Comparison of ENCODE assay signal across 10 cellular contexts in genomic region chr18:13269599-13270011, GRCh38. TPM values are rescaled to one million over a fixed set of nuclear protein-coding genes. Genes with fewer than 3 reads are reported as not detected.
A peak's percentile ranks its signal among the peaks of the same experiment; 100 is the strongest.
DNase-seq lines count a peak whose midpoint lies in the region; TF ChIP-seq lines count a peak whose summit lies in the region.
"Had no signal": no experiment of that assay in that cellular context is flagged by ENCODE, and none has a peak within 500 bp of the region (broad histone marks: within the 10 kb centered on the region; RNA-seq: fewer than 3 reads in every experiment).

No MANE protein-coding gene starts in this region.

- H3K4me3 ChIP-seq in subcutaneous abdominal adipose tissue (ENCODE audit: low read depth in 1 of 5, low read length in 5 of 5) = no peak overlapping the region
- no peak overlapping the region for H3K4me3 ChIP-seq in brain microvascular endothelial cell (ENCODE audit: low read depth, low read length)
- H3K4me3 ChIP-seq: tibial nerve had no signal

- TF ChIP-seq CTCF in brain microvascular endothelial cell (IDR thresholded peaks at IDR 0.05; ENCODE audit: low read depth, low read length, missing control alignments) = no peak

- in situ Hi-C loops in brain microvascular endothelial cell (cut with HindIII; ENCODE audit: low pct_ligation_motif_present, low sequenced_read_pairs) = no loop called here

- no peaks in the 10 kb centered on the region for H3K9me3 Mint-ChIP-seq in activated naive CD8-positive, alpha-beta T cell treated with anti-CD3 and anti-CD28 coated beads for 36 hours
- H3K9me3 Mint-ChIP-seq: natural killer cell had no signal

- peaks cover 24 to 67% (median 59%) of the 10 kb centered on the region in 5 donors for H3K4me1 ChIP-seq in subcutaneous abdominal adipose tissue (ENCODE audit: control insufficient read depth in 5 of 5, insufficient read depth in 5 of 5, low read length in 5 of 5)

- H3K9ac ChIP-seq in subcutaneous abdominal adipose tissue (ENCODE audit: low read length in 5 of 5) = no peak overlapping the region

- H3K36me3 ChIP-seq in subcutaneous abdominal adipose tissue (ENCODE audit: control insufficient read depth in 5 of 5, insufficient read depth in 5 of 5, low read length in 5 of 5) (no peaks in the 10 kb centered on the region), brain microvascular endothelial cell (replicated peaks) (no peaks in the 10 kb centered on the region)
- H3K36me3 ChIP-seq: tibial nerve had no signal

- peaks cover 73% of the 10 kb centered on the region for H3K4me1 Mint-ChIP-seq in activated naive CD8-positive, alpha-beta T cell treated with anti-CD3 and anti-CD28 coated beads for 36 hours
- H3K4me1 Mint-ChIP-seq: natural killer cell had no signal

- peak; percentile 43 to 57 for DNase-seq in activated CD4-positive, alpha-beta T cell treated with anti-CD3 and anti-CD28 coated beads, Interleukin-2, amount 50 U/mL, for 48 hours
- no peak for DNase-seq in activated CD4-positive, alpha-beta T cell treated with anti-CD3 and anti-CD28 coated beads for 1 hour
- DNase-seq in activated naive CD8-positive, alpha-beta T cell treated with anti-CD3 and anti-CD28 coated beads for 36 hours = no peak
- DNase-seq in left kidney (ENCODE audit: low read depth, low spot score) = peak; percentile 64
- DNase-seq in RPMI8226 = no peak
- no peak for DNase-seq in NCI-H2107 (lab: John Stamatoyannopoulos, UW)
- no peak for DNase-seq in brain microvascular endothelial cell
- DNase-seq: natural killer cell had no signal

- no peaks in the 10 kb centered on the region for H3K27me3 Mint-ChIP-seq in activated naive CD8-positive, alpha-beta T cell treated with anti-CD3 and anti-CD28 coated beads for 36 hours

- H3K27me3 ChIP-seq in subcutaneous abdominal adipose tissue (ENCODE audit: control insufficient read depth in 5 of 5, insufficient read depth in 4 of 5, low read length in 5 of 5) = no peaks in the 10 kb centered on the region
- no peaks in the 10 kb centered on the region for H3K27me3 ChIP-seq in brain microvascular endothelial cell (replicated peaks)
- H3K27me3 ChIP-seq: tibial nerve had no signal

- H3K9me3 ChIP-seq in subcutaneous abdominal adipose tissue (ENCODE audit: control insufficient read depth in 5 of 5, low read length in 5 of 5) = no peaks in the 10 kb centered on the region
- H3K9me3 ChIP-seq: tibial nerve had no signal

- H3K36me3 Mint-ChIP-seq in activated naive CD8-positive, alpha-beta T cell treated with anti-CD3 and anti-CD28 coated beads for 36 hours = peaks cover 13% of the 10 kb centered on the region
- H3K36me3 Mint-ChIP-seq: natural killer cell had no signal

- H3K27ac ChIP-seq in subcutaneous abdominal adipose tissue (ENCODE audit: low read depth, low read length) (peak overlapping the region; percentile 46), brain microvascular endothelial cell (no peak overlapping the region)

- H3K4me3 Mint-ChIP-seq in activated naive CD8-positive, alpha-beta T cell treated with anti-CD3 and anti-CD28 coated beads for 36 hours = no peak overlapping the region
- H3K4me3 Mint-ChIP-seq: natural killer cell had no signal

- peak overlapping the region; percentile 2 for H3K27ac Mint-ChIP-seq in activated naive CD8-positive, alpha-beta T cell treated with anti-CD3 and anti-CD28 coated beads for 36 hours
- H3K27ac Mint-ChIP-seq: natural killer cell had no signal

RNA-seq across cellular contexts. Expression of gene LDLRAD4, which starts 51.0 kb away (rescaled TPM):
- 10 to 100 TPM; 27.4 to 27.5 TPM for total RNA-seq in activated naive CD8-positive, alpha-beta T cell treated with anti-CD3 and anti-CD28 coated beads for 36 hours

Comparison
In these comparisons a context has a peak if more than half of its experiments do, and no peak if none do; other contexts are left out.
1. DNase-seq: peak in activated CD4-positive, alpha-beta T cell treated with anti-CD3 and anti-CD28 coated beads, Interleukin-2, amount 50 U/mL, for 48 hours (2 of 2) and left kidney (single experiment); none in activated CD4-positive, alpha-beta T cell treated with anti-CD3 and anti-CD28 coated beads for 1 hour (single experiment), activated naive CD8-positive, alpha-beta T cell treated with anti-CD3 and anti-CD28 coated beads for 36 hours (single experiment), RPMI8226 (single experiment), NCI-H2107 (single experiment) and brain microvascular endothelial cell (single experiment).